In genomic region chr11:47504910-47505309, GRCh38 we compare ENCODE assay signal across 23 cellular contexts. TPM values are rescaled to one million over a fixed set of nuclear protein-coding genes. Genes with fewer than 3 reads are reported as not detected.
DNase-seq lines count a peak whose midpoint lies in the region; ATAC-seq, FAIRE-seq and TF ChIP-seq lines count a peak whose summit lies in the region.
"Had no signal": no experiment of that assay in that cellular context is flagged by ENCODE, and none has a peak within 500 bp of the region (broad histone marks: within the 10 kb centered on the region; RNA-seq: fewer than 3 reads in every experiment).

No MANE protein-coding gene starts in this region.

- SMC1A ChIA-PET in GM12878 (lab: Charles Lee; ENCODE audit: uncharacterized antibody, unreplicated experiment) = interaction anchor here (0.6 to 1.4 kb wide), 3 partner anchors 14 to 117 kb away, joined by 3 to 5 read pairs (median 3); no protein-coding TSS in a partner anchor

- peak overlapping the region; percentile 83 for H3K27ac Mint-ChIP-seq in activated T-cell treated with anti-CD3 and anti-CD28 coated beads, Interleukin-2, amount 50 U/mL, for 24 hours
- peak overlapping the region in 2 of 3 donors; percentile 9 to 42 for H3K27ac Mint-ChIP-seq in IgD-negative memory B cell
- peak overlapping the region; percentile 81 for H3K27ac Mint-ChIP-seq in stimulated activated effector memory CD8-positive, alpha-beta T cell treated with anti-CD3 and anti-CD28 coated beads, Interleukin-12 subunit alpha, Interleukin-12 subunit beta, amount 100 ng/mL, for 72 hours
- H3K27ac Mint-ChIP-seq: GM23338 had no signal

- peaks cover 91% of the 10 kb centered on the region for H3K79me2 ChIP-seq in GM12878 (ENCODE audit: control insufficient read depth, insufficient read depth, low read length)

- H2AFZ ChIP-seq in GM12878 (ENCODE audit: control insufficient read depth, low read depth, low read length) = no peak overlapping the region
- H2AFZ ChIP-seq: GM23338 had no signal

- no peaks in the 10 kb centered on the region for H3K27me3 Mint-ChIP-seq in activated T-cell treated with anti-CD3 and anti-CD28 coated beads, Interleukin-2, amount 50 U/mL, for 24 hours
- H3K27me3 Mint-ChIP-seq in IgD-negative memory B cell = no peaks in the 10 kb centered on the region

- DNase-seq in activated T-cell treated with anti-CD3 and anti-CD28 coated beads, Interleukin-2, amount 50 U/mL, for 24 hours = no peak
- no peak for DNase-seq in activated T-cell treated with anti-CD3 and anti-CD28 coated beads for 4 hours
- no peak for DNase-seq in GM12878 (ENCODE audit: low read depth, low spot score)
- no peak for DNase-seq in stimulated activated effector memory CD8-positive, alpha-beta T cell treated with anti-CD3 and anti-CD28 coated beads, Interleukin-12 subunit alpha, Interleukin-12 subunit beta, amount 100 ng/mL, for 72 hours (ENCODE audit: low spot score in 2 of 2)
- DNase-seq in globus pallidus (ENCODE audit: low spot score) = no peak
- no peak for DNase-seq in HuH-7.5 (ENCODE audit: low spot score)
- DNase-seq: activated gamma-delta T cell treated with Interleukin-2 at 50 U/mL for 16 hours; EL; NCI-H2081 treated with DMSO at 0.1 percent for 48 hours; NCI-H446 treated with DMSO at 0.1 percent for 48 hours; NK-92 treated with Interleukin-12 subunit alpha and Interleukin-12 subunit beta, amount 100 ng/mL, for 24 hours; stimulated activated CD4-positive, alpha-beta T cell treated with anti-CD3 and anti-CD28 coated beads, Interleukin-15, amount 100 ng/mL, for 24 hours had no signal

- H3K36me3 ChIP-seq in GM12878 (ENCODE audit: control insufficient read depth in 2 of 2, insufficient read depth in 2 of 2, low read length in 1 of 2) = peaks cover under 1 to 10% of the 10 kb centered on the region in 2 experiments
- H3K36me3 ChIP-seq: ascending aorta had no signal

- H3K9me3 ChIP-seq in GM12878 (replicated peaks; ENCODE audit: control insufficient read depth, insufficient read depth, low read length) = no peaks in the 10 kb centered on the region
- H3K9me3 ChIP-seq: ascending aorta had no signal

- WGBS in GM12878 (ENCODE audit: insufficient coverage, insufficient replicate concordance, low lambda C conversion rate, missing lambda C conversion rate) = 47% methylated on average over 1 of the region's 1 CpG

- no peak overlapping the region for H3K9ac ChIP-seq in GM12878 (ENCODE audit: control insufficient read depth, insufficient read depth, low read length)

- CTCF ChIA-PET in GM12878 (lab: Yijun Ruan, JAX) = interaction anchor here (0.6 kb wide), 1 partner anchor 11 kb away, joined by 3 read pairs; no protein-coding TSS in a partner anchor

- peaks cover 58% of the 10 kb centered on the region for H3K36me3 Mint-ChIP-seq in activated T-cell treated with anti-CD3 and anti-CD28 coated beads, Interleukin-2, amount 50 U/mL, for 24 hours (ENCODE audit: low read depth)
- H3K36me3 Mint-ChIP-seq in IgD-negative memory B cell = no peaks in the 10 kb centered on the region
- H3K36me3 Mint-ChIP-seq in stimulated activated effector memory CD8-positive, alpha-beta T cell treated with anti-CD3 and anti-CD28 coated beads, Interleukin-12 subunit alpha, Interleukin-12 subunit beta, amount 100 ng/mL, for 72 hours = peaks cover 52% of the 10 kb centered on the region

- H3K27ac ChIP-seq in GM12878 (ENCODE audit: control insufficient read depth, insufficient read depth) = no peak overlapping the region
- H3K27ac ChIP-seq: ascending aorta, SK-N-MC had no signal

- ATAC-seq in GM12878 (no peak), HG03442 (IDR thresholded peaks at IDR 0.05; ENCODE audit: unreplicated experiment) (no peak)
- ATAC-seq in stimulated activated effector memory CD8-positive, alpha-beta T cell treated with anti-CD3 and anti-CD28 coated beads, Interleukin-12 subunit alpha, Interleukin-12 subunit beta, amount 100 ng/mL, for 72 hours = peak; percentile 79
- ATAC-seq: GM23338, left lobe of liver, sciatic nerve had no signal

- H3K9me3 Mint-ChIP-seq in activated T-cell treated with anti-CD3 and anti-CD28 coated beads, Interleukin-2, amount 50 U/mL, for 24 hours = no peaks in the 10 kb centered on the region
- no peaks in the 10 kb centered on the region for H3K9me3 Mint-ChIP-seq in IgD-negative memory B cell
- no peaks in the 10 kb centered on the region for H3K9me3 Mint-ChIP-seq in stimulated activated effector memory CD8-positive, alpha-beta T cell treated with anti-CD3 and anti-CD28 coated beads, Interleukin-12 subunit alpha, Interleukin-12 subunit beta, amount 100 ng/mL, for 72 hours
- H3K9me3 Mint-ChIP-seq: GM23338, neural crest cell had no signal

- TF ChIP-seq POLR2A in GM12878 (IDR thresholded peaks at IDR 0.05; ENCODE audit: low read depth, low read length) = no peak

- peak overlapping the region; percentile 22; the same call in 1 of the 2 replicates for H3K4me2 ChIP-seq in GM12878 (ENCODE audit: control insufficient read depth, insufficient read depth)
- H3K4me2 ChIP-seq: GM23338 had no signal

- RAD21 ChIA-PET in GM12878 (lab: Charles Lee; ENCODE audit: unreplicated experiment) = interaction anchor here (0.7 to 2.9 kb wide), 2 partner anchors 47 to 245 kb away, joined by 3 to 5 read pairs; no protein-coding TSS in a partner anchor

- in situ Hi-C loops in GM12878 (cut with MboI) = no loop called here

- no peak for FAIRE-seq in GM12878 (lab: Jason Lieb, UNC)
- FAIRE-seq: RCC 7860, urothelium cell line had no signal

- peaks cover 84% of the 10 kb centered on the region for H3K4me1 Mint-ChIP-seq in activated T-cell treated with anti-CD3 and anti-CD28 coated beads, Interleukin-2, amount 50 U/mL, for 24 hours (ENCODE audit: low read depth)
- H3K4me1 Mint-ChIP-seq in IgD-negative memory B cell = peaks cover 42 to 62% (median 59%) of the 10 kb centered on the region in 3 donors
- peaks cover 69% of the 10 kb centered on the region for H3K4me1 Mint-ChIP-seq in stimulated activated effector memory CD8-positive, alpha-beta T cell treated with anti-CD3 and anti-CD28 coated beads, Interleukin-12 subunit alpha, Interleukin-12 subunit beta, amount 100 ng/mL, for 72 hours

- no peak overlapping the region for H3K4me3 Mint-ChIP-seq in activated T-cell treated with anti-CD3 and anti-CD28 coated beads, Interleukin-2, amount 50 U/mL, for 24 hours
- H3K4me3 Mint-ChIP-seq in IgD-negative memory B cell = no peak overlapping the region
- no peak overlapping the region for H3K4me3 Mint-ChIP-seq in stimulated activated effector memory CD8-positive, alpha-beta T cell treated with anti-CD3 and anti-CD28 coated beads, Interleukin-12 subunit alpha, Interleukin-12 subunit beta, amount 100 ng/mL, for 72 hours
- H3K4me3 Mint-ChIP-seq: GM23338, neural crest cell had no signal

- TF ChIP-seq RAD21 in GM12878 (IDR thresholded peaks at IDR 0.05; ENCODE audit: insufficient read depth, low read depth, low read length) = no peak

- BruUV-seq in GM12878 (replicated peaks; lab: Mats Ljungman, UMichigan) = no TSS peak

- no peak for TF ChIP-seq CTCF in GM12878 (IDR thresholded peaks at IDR 0.05 in 2 of 3, conservative IDR thresholded peaks at IDR 0.05 in 1 of 3; ENCODE audit: control insufficient read depth in 2 of 3, extremely low read depth in 1 of 3, insufficient read depth in 1 of 3, low read depth in 3 of 3, low read length in 3 of 3)

- intact Hi-C loops in GM12878 (cut with micrococcal nuclease; ENCODE audit: unreplicated experiment) = no loop called here

- H3K4me1 ChIP-seq in GM12878 (ENCODE audit: control insufficient read depth, insufficient read depth, low read length) = peaks cover 62% of the 10 kb centered on the region

- no peak for TF ChIP-seq EP300 in GM12878 (IDR thresholded peaks at IDR 0.05; ENCODE audit: borderline replicate concordance in 1 of 2, control insufficient read depth in 1 of 2, low read depth in 2 of 2, low read length in 2 of 2)

- no peaks in the 10 kb centered on the region for H3K27me3 ChIP-seq in GM12878 (replicated peaks in 1 of 2; ENCODE audit: control insufficient read depth in 2 of 2, insufficient read depth in 2 of 2, low read length in 1 of 2)
- H3K27me3 ChIP-seq: ascending aorta had no signal

- POLR2A ChIA-PET in GM12878 (lab: Charles Lee) = interaction anchor here (1.6 to 2.5 kb wide), 2 partner anchors 11 to 18 kb away, joined by 3 to 16 read pairs; no protein-coding TSS in a partner anchor

- H4K20me1 ChIP-seq in GM12878 (ENCODE audit: control insufficient read depth, insufficient read depth) = no peaks in the 10 kb centered on the region

- H3K4me3 ChIP-seq in GM12878 = no peak overlapping the region
- H3K4me3 ChIP-seq: ascending aorta, GM23338, SK-N-MC had no signal

RNA-seq across cellular contexts. Expression of gene CELF1, which starts 48.0 kb away (rescaled TPM):
- polyA plus RNA-seq in IgD-negative memory B cell (78.6 TPM), GM12878 (2011; rRNA removed) (128 and 130 TPM in 2 replicates), GM12878 (2014; fragmentation: Illumina TruSeq; extraction: Trizol) (73.1 and 77.8 TPM in 2 replicates), GM12878 (2014; fragmentation: Nextera tagmentation; extraction: Ambion mirVana) (10 to 100 TPM; 35.3 to 41.5 TPM), GM12878 (2014; rRNA removed) (83.8 and 92.9 TPM in 2 replicates), GM12878 (2016; fragmentation: Nextera tagmentation; extraction: Ambion mirVana) (100 to 1,000 TPM; 108 to 109 TPM)
- 266 and 277 TPM in 2 replicates for total RNA-seq in GM12878 (2013; cell fraction: nucleolus; rRNA removed)
- total RNA-seq in GM12878 (2014; rRNA removed) (78.6 and 82.0 TPM in 2 replicates), GM12878 (2014; rRNA removed; fragmentation: Illumina TruSeq; extraction: Trizol) (64.2 and 64.9 TPM in 2 replicates), GM12878 (2021) (106 and 108 TPM in 2 replicates)
- polyA plus RNA-seq in GM12878 (2011; ENCODE audit: low read depth) = 31.3 TPM
- 83.8 and 85.4 TPM in 2 replicates for polyA plus RNA-seq in GM12878 (2011; cell fraction: cytosol; rRNA removed)
- polyA plus RNA-seq in GM12878 (2011; cell fraction: nucleus; rRNA removed) = 169 and 191 TPM in 2 replicates
- polyA plus RNA-seq in GM12878 (2012) = 42.3 and 44.9 TPM in 2 replicates
- 158 and 170 TPM in 2 replicates for polyA minus RNA-seq in GM12878 (2011; rRNA and poly(A)+ RNA removed)
- 49.4 and 74.5 TPM in 2 replicates for polyA minus RNA-seq in GM12878 (2011; cell fraction: cytosol; rRNA and poly(A)+ RNA removed)
- polyA minus RNA-seq in GM12878 (2011; cell fraction: nucleus; rRNA and poly(A)+ RNA removed) = 75.3 and 124 TPM in 2 replicates

RNA-seq across cellular contexts. Expression of gene RAPSN, which starts 56.0 kb away (rescaled TPM):
- polyA plus RNA-seq in IgD-negative memory B cell (0.15 TPM), GM12878 (2011; rRNA removed) (0.08 and 0.09 TPM in 2 replicates), GM12878 (2014; fragmentation: Illumina TruSeq; extraction: Trizol) (not detected in 2 replicates), GM12878 (2014; fragmentation: Nextera tagmentation; extraction: Ambion mirVana) (not detected), GM12878 (2014; rRNA removed) (0.28 TPM in 1 of 2 replicates, not detected in the other), GM12878 (2016; fragmentation: Nextera tagmentation; extraction: Ambion mirVana) (not detected)
- not detected in 2 replicates for total RNA-seq in GM12878 (2013; cell fraction: nucleolus; rRNA removed)
- total RNA-seq in GM12878 (2014; rRNA removed) (0.23 and 0.27 TPM in 2 replicates), GM12878 (2014; rRNA removed; fragmentation: Illumina TruSeq; extraction: Trizol) (0.09 and 0.13 TPM in 2 replicates), GM12878 (2021) (0.15 and 0.27 TPM in 2 replicates)
- polyA plus RNA-seq in GM12878 (2011; ENCODE audit: low read depth) = not detected
- 0.07 TPM in 1 of 2 replicates, not detected in the other for polyA plus RNA-seq in GM12878 (2011; cell fraction: cytosol; rRNA removed)
- 0.23 and 0.48 TPM in 2 replicates for polyA plus RNA-seq in GM12878 (2011; cell fraction: nucleus; rRNA removed)
- polyA plus RNA-seq in GM12878 (2012) = 0.08 and 0.91 TPM in 2 replicates
- polyA minus RNA-seq in GM12878 (2011; rRNA and poly(A)+ RNA removed) = 0.31 TPM in 1 of 2 replicates, not detected in the other
- not detected in 2 replicates for polyA minus RNA-seq in GM12878 (2011; cell fraction: cytosol; rRNA and poly(A)+ RNA removed)
- polyA minus RNA-seq in GM12878 (2011; cell fraction: nucleus; rRNA and poly(A)+ RNA removed) = 0.12 and 1.1 TPM in 2 replicates
- total RNA-seq: ascending aorta, epithelial cell of proximal tubule had no signal

Comparison
In these comparisons a context has a peak if more than half of its experiments do, and no peak if none do; other contexts are left out.
1. H3K27ac Mint-ChIP-seq: peak in every context shown above with its lines; median percentile 83 in activated T-cell treated with anti-CD3 and anti-CD28 coated beads, Interleukin-2, amount 50 U/mL, for 24 hours; 81 in stimulated activated effector memory CD8-positive, alpha-beta T cell treated with anti-CD3 and anti-CD28 coated beads, Interleukin-12 subunit alpha, Interleukin-12 subunit beta, amount 100 ng/mL, for 72 hours; 26 in IgD-negative memory B cell.